Comparison of ENCODE assay signal across 11 cellular contexts in genomic region chr6:16725145-16725864, GRCh38. TPM values are rescaled to one million over a fixed set of nuclear protein-coding genes. Genes with fewer than 3 reads are reported as not detected.
A peak's percentile ranks its signal among the peaks of the same experiment; 100 is the strongest.
DNase-seq lines count a peak whose midpoint lies in the region; TF ChIP-seq lines count a peak whose summit lies in the region.
"Had no signal": no experiment of that assay in that cellular context is flagged by ENCODE, and none has a peak within 500 bp of the region (broad histone marks: within the 10 kb centered on the region; RNA-seq: fewer than 3 reads in every experiment).

No MANE protein-coding gene starts in this region.

- no peak for TF ChIP-seq EP300 in suprapubic skin (IDR thresholded peaks at IDR 0.05)

- H3K9me3 ChIP-seq in suprapubic skin, result no peaks in the 10 kb centered on the region

- TF ChIP-seq CTCF in kidney epithelial cell (IDR thresholded peaks at IDR 0.05; ENCODE audit: insufficient read depth, low read length, poor library complexity, severe bottlenecking), result no peak
- TF ChIP-seq CTCF in suprapubic skin (IDR thresholded peaks at IDR 0.05), result no peak

- H3K4me3 ChIP-seq in kidney epithelial cell (ENCODE audit: low read depth, low read length) (no peak overlapping the region), suprapubic skin (no peak overlapping the region)

- intact Hi-C loops in head of caudate nucleus (cut with DNase I), result no loop called here

- H3K36me3 ChIP-seq in kidney epithelial cell (ENCODE audit: control insufficient read depth, insufficient read depth, low read length) (no peaks in the 10 kb centered on the region), suprapubic skin (no peaks in the 10 kb centered on the region)

- peak overlapping the region; percentile 70 for H3K27ac ChIP-seq in suprapubic skin
- H3K27ac ChIP-seq: 22Rv1 had no signal

- 60% methylated on average over 7 of the region's 7 CpGs for WGBS in suprapubic skin

- H3K4me1 ChIP-seq in suprapubic skin, result peaks cover 56% of the 10 kb centered on the region

- no peak for TF ChIP-seq POLR2A in suprapubic skin (IDR thresholded peaks at IDR 0.05)

- H3K27me3 ChIP-seq in kidney epithelial cell (ENCODE audit: control insufficient read depth, insufficient read depth, low read length) (no peaks in the 10 kb centered on the region), suprapubic skin (no peaks in the 10 kb centered on the region)

- DNase-seq in NOMO-1 (lab: John Stamatoyannopoulos, UW; ENCODE audit: unreplicated experiment in 2 of 2) (peak; percentile 14 to 68), NOMO-1 treated with dmso at 0.1 percent for 144 hours (lab: John Stamatoyannopoulos, UW; ENCODE audit: unreplicated experiment) (no peak), amniotic epithelial cell (ENCODE audit: low read depth) (peak; percentile 95), kidney epithelial cell (ENCODE audit: low read depth) (peak; percentile 56), suprapubic skin (ENCODE audit: low spot score in 2 of 2) (no peak), NCI-H1930 (lab: John Stamatoyannopoulos, UW) (no peak), NCI-H1092 treated with DMSO at 0.1 percent for 48 hours (lab: John Stamatoyannopoulos, UW) (no peak), head of caudate nucleus (no peak)
- DNase-seq: RPMI8226; stimulated activated naive CD4-positive, alpha-beta T cell treated with Interleukin-2 at 50 U/mL for 16 hours had no signal

RNA-seq across cellular contexts. Expression of gene ATXN1, which starts 36.0 kb away (rescaled TPM):
- total RNA-seq in kidney epithelial cell, result 12.5 and 32.6 TPM in 2 replicates
- 10 to 100 TPM; 32.8 to 95.4 (median 42.4) TPM for total RNA-seq in suprapubic skin

Comparison
In these comparisons a context has a peak if more than half of its experiments do, and no peak if none do; other contexts are left out.
1. DNase-seq: peak in NOMO-1 (2 of 2), amniotic epithelial cell (single experiment) and kidney epithelial cell (single experiment); none in NOMO-1 treated with dmso at 0.1 percent for 144 hours (single experiment), suprapubic skin (0 of 2), NCI-H1930 (0 of 2), NCI-H1092 treated with DMSO at 0.1 percent for 48 hours (single experiment) and head of caudate nucleus (0 of 42).